In genomic region chr5:178224403-178224802, GRCh38 we compare ENCODE assay signal across 2 cellular contexts.
TF ChIP-seq lines count a peak whose summit lies in the region.

No MANE protein-coding gene starts in this region.

TF ChIP-seq in A549, 52 proteins besides CTCF, POLR2A, EP300 and RAD21:
- TF ChIP-seq ELK1 (IDR thresholded peaks at IDR 0.05; ENCODE audit: low read depth, low read length) (no peak), CBX8 (IDR thresholded peaks at IDR 0.05) (no peak), TFCP2L1 (CRISPR knock-in tag; IDR thresholded peaks at IDR 0.05) (no peak), PBX3 (IDR thresholded peaks at IDR 0.05) (no peak), MAFK (IDR thresholded peaks at IDR 0.05; ENCODE audit: partially characterized antibody) (no peak), HES2 (IDR thresholded peaks at IDR 0.05) (no peak), POLR2AphosphoS2 (conservative IDR thresholded peaks at IDR 0.05; ENCODE audit: low read length) (peak; percentile 88), PHF8 (IDR thresholded peaks at IDR 0.05; ENCODE audit: borderline replicate concordance, low read depth) (no peak)

TF ChIP-seq in K562, 482 proteins besides CTCF, POLR2A, EP300 and RAD21:
- TF ChIP-seq POLR2G (IDR thresholded peaks at IDR 0.05; ENCODE audit: low read depth, low read length) (peak; percentile 60), ZFP36 (IDR thresholded peaks at IDR 0.05; ENCODE audit: low read depth, low read length, partially characterized antibody) (no peak), MAX (CRISPR knock-in tag; IDR thresholded peaks at IDR 0.05) (no peak)
